ENCODE assay signal across 1 cellular context in genomic region chr17:75482098-75482943, GRCh38.
A peak's percentile ranks its signal among the peaks of the same experiment; 100 is the strongest.
TF ChIP-seq lines count a peak whose summit lies in the region.

No MANE protein-coding gene starts in this region.

TF ChIP-seq in GM12878, 131 proteins besides CTCF, POLR2A, EP300 and RAD21:
- TF ChIP-seq, protein P1, sequence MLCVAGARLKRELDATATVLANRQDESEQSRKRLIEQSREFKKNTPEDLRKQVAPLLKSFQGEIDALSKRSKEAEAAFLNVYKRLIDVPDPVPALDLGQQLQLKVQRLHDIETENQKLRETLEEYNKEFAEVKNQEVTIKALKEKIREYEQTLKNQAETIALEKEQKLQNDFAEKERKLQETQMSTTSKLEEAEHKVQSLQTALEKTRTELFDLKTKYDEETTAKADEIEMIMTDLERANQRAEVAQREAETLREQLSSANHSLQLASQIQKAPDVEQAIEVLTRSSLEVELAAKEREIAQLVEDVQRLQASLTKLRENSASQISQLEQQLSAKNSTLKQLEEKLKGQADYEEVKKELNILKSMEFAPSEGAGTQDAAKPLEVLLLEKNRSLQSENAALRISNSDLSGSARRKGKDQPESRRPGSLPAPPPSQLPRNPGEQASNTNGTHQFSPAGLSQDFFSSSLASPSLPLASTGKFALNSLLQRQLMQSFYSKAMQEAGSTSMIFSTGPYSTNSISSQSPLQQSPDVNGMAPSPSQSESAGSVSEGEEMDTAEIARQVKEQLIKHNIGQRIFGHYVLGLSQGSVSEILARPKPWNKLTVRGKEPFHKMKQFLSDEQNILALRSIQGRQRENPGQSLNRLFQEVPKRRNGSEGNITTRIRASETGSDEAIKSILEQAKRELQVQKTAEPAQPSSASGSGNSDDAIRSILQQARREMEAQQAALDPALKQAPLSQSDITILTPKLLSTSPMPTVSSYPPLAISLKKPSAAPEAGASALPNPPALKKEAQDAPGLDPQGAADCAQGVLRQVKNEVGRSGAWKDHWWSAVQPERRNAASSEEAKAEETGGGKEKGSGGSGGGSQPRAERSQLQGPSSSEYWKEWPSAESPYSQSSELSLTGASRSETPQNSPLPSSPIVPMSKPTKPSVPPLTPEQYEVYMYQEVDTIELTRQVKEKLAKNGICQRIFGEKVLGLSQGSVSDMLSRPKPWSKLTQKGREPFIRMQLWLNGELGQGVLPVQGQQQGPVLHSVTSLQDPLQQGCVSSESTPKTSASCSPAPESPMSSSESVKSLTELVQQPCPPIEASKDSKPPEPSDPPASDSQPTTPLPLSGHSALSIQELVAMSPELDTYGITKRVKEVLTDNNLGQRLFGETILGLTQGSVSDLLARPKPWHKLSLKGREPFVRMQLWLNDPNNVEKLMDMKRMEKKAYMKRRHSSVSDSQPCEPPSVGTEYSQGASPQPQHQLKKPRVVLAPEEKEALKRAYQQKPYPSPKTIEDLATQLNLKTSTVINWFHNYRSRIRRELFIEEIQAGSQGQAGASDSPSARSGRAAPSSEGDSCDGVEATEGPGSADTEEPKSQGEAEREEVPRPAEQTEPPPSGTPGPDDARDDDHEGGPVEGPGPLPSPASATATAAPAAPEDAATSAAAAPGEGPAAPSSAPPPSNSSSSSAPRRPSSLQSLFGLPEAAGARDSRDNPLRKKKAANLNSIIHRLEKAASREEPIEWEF (IDR thresholded peaks at IDR 0.05; ENCODE audit: insufficient replicate concordance, low read depth, low read length), result no peak
- 0 out of 2 replicates have a peak, but pooled peaks have one; percentile 46 for TF ChIP-seq ZNF24 (IDR thresholded peaks at IDR 0.05)
